In the genomic region with DNA sequence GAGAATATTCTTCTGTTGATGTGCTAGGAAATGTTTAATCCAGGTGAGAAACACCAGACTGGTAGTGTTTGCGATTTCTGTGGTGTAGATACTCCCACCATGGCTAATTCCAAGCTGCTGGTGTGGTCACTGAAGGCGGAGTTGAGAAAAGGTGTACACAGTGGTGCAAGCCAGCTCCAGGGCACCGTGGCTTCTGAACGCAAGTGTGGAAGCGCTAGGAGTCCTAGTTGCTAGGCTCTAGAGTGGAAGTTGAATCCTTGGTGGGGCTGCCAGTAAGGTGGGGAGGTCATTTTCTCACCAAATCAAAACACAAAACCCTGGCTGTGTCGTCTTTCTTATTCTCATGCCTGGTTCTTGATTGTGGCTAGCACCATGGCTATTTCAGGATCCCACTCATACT, we compare ENCODE assay signal across 15 cellular contexts.
"Had no signal": no experiment of that assay in that cellular context is flagged by ENCODE, and none has a peak within 500 bp of the region (broad histone marks: within the 10 kb centered on the region; RNA-seq: fewer than 3 reads in every experiment).

No MANE protein-coding gene starts in this region.

- H3K36me3 Mint-ChIP-seq: activated naive CD4-positive, alpha-beta T cell treated with anti-CD3 and anti-CD28 coated beads, Interleukin-2, amount 50 U/mL, for 24 hours had no signal

- H3K27ac Mint-ChIP-seq: naive thymus-derived CD4-positive, alpha-beta T cell; progenitor cell of endocrine pancreas; stimulated activated naive CD8-positive, alpha-beta T cell treated with anti-CD3 and anti-CD28 coated beads, Interleukin-15, Interleukin-2, amounts not matched to agents 100 ng/mL and 50 ng/mL, for 24 hours; T-helper 1 cell treated with Interleukin-12 subunit alpha and Interleukin-12 subunit beta and Interleukin-4 antibody, amounts not matched to agents 30 μg/mL and 1 μg/mL, for 36 hours had no signal

- H3K9me3 ChIP-seq: tibial nerve had no signal

- H3K27me3 Mint-ChIP-seq: activated naive CD4-positive, alpha-beta T cell treated with anti-CD3 and anti-CD28 coated beads, Interleukin-2, amount 50 U/mL, for 24 hours; progenitor cell of endocrine pancreas; stimulated activated naive CD8-positive, alpha-beta T cell treated with anti-CD3 and anti-CD28 coated beads, Interleukin-15, Interleukin-2, amounts not matched to agents 100 ng/mL and 50 ng/mL, for 24 hours had no signal

- H3K4me3 ChIP-seq: tibial nerve had no signal

- H3K27me3 ChIP-seq: tibial nerve had no signal

- ATAC-seq: activated CD4-positive, CD25-positive, alpha-beta regulatory T cell treated with anti-CD3 and anti-CD28 coated beads, Interleukin-2, amount 50 U/mL, for 24 hours; naive thymus-derived CD4-positive, alpha-beta T cell had no signal

- H3K4me3 Mint-ChIP-seq: activated naive CD4-positive, alpha-beta T cell treated with anti-CD3 and anti-CD28 coated beads, Interleukin-2, amount 50 U/mL, for 24 hours; naive thymus-derived CD4-positive, alpha-beta T cell; stimulated activated naive CD8-positive, alpha-beta T cell treated with anti-CD3 and anti-CD28 coated beads, Interleukin-15, Interleukin-2, amounts not matched to agents 100 ng/mL and 50 ng/mL, for 24 hours; T-helper 1 cell treated with Interleukin-12 subunit alpha and Interleukin-12 subunit beta and Interleukin-4 antibody, amounts not matched to agents 30 μg/mL and 1 μg/mL, for 36 hours had no signal

- H3K9me3 Mint-ChIP-seq: activated naive CD4-positive, alpha-beta T cell treated with anti-CD3 and anti-CD28 coated beads, Interleukin-2, amount 50 U/mL, for 24 hours; stimulated activated naive CD8-positive, alpha-beta T cell treated with anti-CD3 and anti-CD28 coated beads, Interleukin-15, Interleukin-2, amounts not matched to agents 100 ng/mL and 50 ng/mL, for 24 hours; T-helper 1 cell treated with Interleukin-12 subunit alpha and Interleukin-12 subunit beta and Interleukin-4 antibody, amounts not matched to agents 30 μg/mL and 1 μg/mL, for 36 hours had no signal

- DNase-seq: activated effector memory CD4-positive, alpha-beta T cell treated with Interleukin-2 at 50 U/mL for 16 hours; amygdala; effector CD4-positive, alpha-beta T cell; hypothalamus; mammary epithelial cell; naive thymus-derived CD4-positive, alpha-beta T cell; SHP77 treated with DMSO at 0.1 percent for 48 hours; stimulated activated CD4-positive, alpha-beta T cell treated with anti-CD3 and anti-CD28 coated beads, Interleukin-15, amount 100 ng/mL, for 24 hours; stimulated activated CD4-positive, alpha-beta T cell treated with anti-CD3 and anti-CD28 coated beads, Interleukin-4, amount 100 ng/mL, for 24 hours had no signal
